1 cellular context compared by ENCODE assay signal in the genomic region with DNA sequence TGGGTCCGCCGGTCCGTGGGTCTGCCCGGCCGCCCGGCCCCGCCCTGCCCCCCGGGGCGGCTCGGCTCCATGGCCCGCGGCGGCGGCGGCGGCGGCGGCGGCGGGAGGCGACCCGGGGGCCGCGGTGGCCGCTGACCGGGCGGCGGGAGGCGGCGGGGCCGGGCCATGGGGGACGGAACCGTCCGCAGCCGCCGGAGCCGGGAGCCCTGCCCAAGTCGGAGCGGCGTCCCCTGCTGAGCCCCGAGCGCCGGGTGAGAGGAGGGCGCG.
TF ChIP-seq lines count a peak whose summit lies in the region.

No MANE protein-coding gene starts in this region.

TF ChIP-seq in H1, 55 proteins besides CTCF, POLR2A, EP300 and RAD21:
- peak; percentile 14 for TF ChIP-seq KDM4A (IDR thresholded peaks at IDR 0.05; ENCODE audit: low read depth, low read length, severe bottlenecking)
- 0 out of 2 replicates have a peak, but pooled peaks have one; percentile 20 for TF ChIP-seq PHF8 (conservative IDR thresholded peaks at IDR 0.05; ENCODE audit: low read depth, low read length)
- no peak for TF ChIP-seq USF2 (IDR thresholded peaks at IDR 0.05; ENCODE audit: low read length)
- TF ChIP-seq TAF1 (IDR thresholded peaks at IDR 0.05; ENCODE audit: low read depth, low read length) = peak; percentile 10; the same call in 1 of the 2 replicates
